In the genomic region with DNA sequence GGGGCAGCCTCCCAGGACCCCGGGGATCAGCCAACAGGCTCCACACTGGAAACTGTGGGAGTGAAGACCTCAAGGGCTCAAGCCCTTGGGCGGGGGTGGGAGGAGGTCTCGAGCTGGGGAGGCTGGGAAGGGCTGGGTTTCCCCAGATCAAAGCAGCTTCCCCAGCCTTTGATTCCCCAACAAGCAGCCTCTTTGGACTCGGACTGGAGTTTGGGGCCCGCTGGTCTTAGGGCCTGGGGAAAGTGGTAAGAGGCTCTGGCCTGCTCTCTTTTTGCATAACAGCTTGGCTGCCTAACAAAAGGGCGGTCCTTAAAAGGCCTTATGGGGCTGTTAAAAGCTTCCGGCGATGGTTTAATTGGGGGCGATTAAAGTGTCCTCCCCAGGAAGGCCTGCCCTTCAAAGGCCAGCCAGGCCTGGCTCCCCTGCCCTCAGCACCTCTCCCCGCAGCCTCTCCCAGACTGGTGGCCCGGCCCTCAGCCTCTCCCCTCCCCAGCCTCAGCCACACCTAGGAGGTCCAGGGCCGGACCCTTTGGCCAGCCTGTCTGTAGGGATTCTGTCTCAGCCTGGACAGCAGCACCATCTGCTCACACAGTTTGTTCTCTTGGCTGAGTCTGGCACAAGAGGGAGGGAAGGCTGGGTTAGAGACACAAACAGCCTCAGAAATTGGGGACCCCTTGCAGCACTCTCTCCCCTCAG, we compare ENCODE assay signal across 11 cellular contexts. TPM values are rescaled to one million over a fixed set of nuclear protein-coding genes. Genes with fewer than 3 reads are reported as not detected.
A peak's percentile ranks its signal among the peaks of the same experiment; 100 is the strongest.
DNase-seq lines count a peak whose midpoint lies in the region; ATAC-seq and TF ChIP-seq lines count a peak whose summit lies in the region.
"Had no signal": no experiment of that assay in that cellular context is flagged by ENCODE, and none has a peak within 500 bp of the region (broad histone marks: within the 10 kb centered on the region; RNA-seq: fewer than 3 reads in every experiment).

No MANE protein-coding gene starts in this region.

- H3K36me3 ChIP-seq in upper lobe of left lung (no peaks in the 10 kb centered on the region), OCI-LY7 (ENCODE audit: insufficient read depth, low read length) (no peaks in the 10 kb centered on the region)

- no peaks in the 10 kb centered on the region for H3K36me3 Mint-ChIP-seq in activated CD4-positive, alpha-beta T cell treated with anti-CD3 and anti-CD28 coated beads, Interleukin-2, amount 10 ng/mL, durations not matched to agents 24 days and 14 days (ENCODE audit: low read depth)
- no peaks in the 10 kb centered on the region for H3K36me3 Mint-ChIP-seq in dendritic cell treated with granulocyte-macrophage colony-stimulating factor and Interleukin-4, amounts not matched to agents 40 ng/mL and 50 ng/mL, for 4 days (ENCODE audit: low read depth)
- H3K36me3 Mint-ChIP-seq in mesothelial cell of epicardium = no peaks in the 10 kb centered on the region

- no peak overlapping the region for H3K4me3 ChIP-seq in upper lobe of left lung
- H3K4me3 ChIP-seq in OCI-LY7 (ENCODE audit: low read depth, low read length, poor library complexity, severe bottlenecking) = no peak overlapping the region

- no peaks in the 10 kb centered on the region for H3K27me3 Mint-ChIP-seq in activated CD4-positive, alpha-beta T cell treated with anti-CD3 and anti-CD28 coated beads, Interleukin-2, amount 10 ng/mL, durations not matched to agents 24 days and 14 days
- peaks cover 20% of the 10 kb centered on the region for H3K27me3 Mint-ChIP-seq in dendritic cell treated with granulocyte-macrophage colony-stimulating factor and Interleukin-4, amounts not matched to agents 40 ng/mL and 50 ng/mL, for 4 days
- H3K27me3 Mint-ChIP-seq in mesothelial cell of epicardium (ENCODE audit: low read depth) = no peaks in the 10 kb centered on the region

- H3K4me2 ChIP-seq in OCI-LY7 (ENCODE audit: low read length) = no peak overlapping the region

- peaks cover 32% of the 10 kb centered on the region for H3K4me1 Mint-ChIP-seq in activated CD4-positive, alpha-beta T cell treated with anti-CD3 and anti-CD28 coated beads, Interleukin-2, amount 10 ng/mL, durations not matched to agents 24 days and 14 days
- peaks cover 48% of the 10 kb centered on the region for H3K4me1 Mint-ChIP-seq in dendritic cell treated with granulocyte-macrophage colony-stimulating factor and Interleukin-4, amounts not matched to agents 40 ng/mL and 50 ng/mL, for 4 days (ENCODE audit: low read depth)
- H3K4me1 Mint-ChIP-seq in mesothelial cell of epicardium = peaks cover 4% of the 10 kb centered on the region

- no peaks in the 10 kb centered on the region for H3K79me2 ChIP-seq in OCI-LY7 (ENCODE audit: insufficient read depth, low read depth, low read length)

- no peak for TF ChIP-seq POLR2A in upper lobe of left lung (IDR thresholded peaks at IDR 0.05)

- POLR2A ChIA-PET in OCI-LY7 (lab: Charles Lee) = interaction anchor here (2.3 kb wide), 1 partner anchor 12 kb away, joined by 7 read pairs; no protein-coding TSS in a partner anchor

- H3K9me2 ChIP-seq in OCI-LY7 (ENCODE audit: insufficient read depth, low read length) = no peaks in the 10 kb centered on the region

- CTCF ChIA-PET in OCI-LY7 (lab: Charles Lee; ENCODE audit: unreplicated experiment) = no interaction called here

- 63 to 68% methylated on average over 7 to 12 of the region's 12 CpGs for WGBS in upper lobe of left lung, 2 donors

- peak overlapping the region; percentile 20 to 64 (median 54) for H3K27ac ChIP-seq in upper lobe of left lung
- H3K27ac ChIP-seq in OCI-LY7 (ENCODE audit: low read depth, low read length, poor library complexity, severe bottlenecking) = no peak overlapping the region

- H3K4me1 ChIP-seq in upper lobe of left lung (peaks cover 0 to 21% (median 11%) of the 10 kb centered on the region in 4 donors), OCI-LY7 (ENCODE audit: insufficient read depth, low read length, poor library complexity, severe bottlenecking) (no peaks in the 10 kb centered on the region)

- peak overlapping the region; percentile 2 for H3K27ac Mint-ChIP-seq in activated CD4-positive, alpha-beta T cell treated with anti-CD3 and anti-CD28 coated beads, Interleukin-2, amount 10 ng/mL, durations not matched to agents 24 days and 14 days
- H3K27ac Mint-ChIP-seq in dendritic cell treated with granulocyte-macrophage colony-stimulating factor and Interleukin-4, amounts not matched to agents 40 ng/mL and 50 ng/mL, for 4 days = peak overlapping the region; percentile 35
- H3K27ac Mint-ChIP-seq in mesothelial cell of epicardium = peak overlapping the region; percentile 1

- TF ChIP-seq CTCF in mesothelial cell of epicardium (IDR thresholded peaks at IDR 0.05; ENCODE audit: unreplicated experiment) (no peak), upper lobe of left lung (IDR thresholded peaks at IDR 0.05) (no peak), OCI-LY7 (conservative IDR thresholded peaks at IDR 0.05; ENCODE audit: low read length) (no peak)

- BruUV-seq in OCI-LY7 (replicated peaks; lab: Mats Ljungman, UMichigan) = no TSS peak

- ATAC-seq in upper lobe of left lung (ENCODE audit: low FRiP score in 2 of 2) = peak in 1 of 2 donors; percentile 34

- no peak overlapping the region for H3K4me3 Mint-ChIP-seq in activated CD4-positive, alpha-beta T cell treated with anti-CD3 and anti-CD28 coated beads, Interleukin-2, amount 10 ng/mL, durations not matched to agents 24 days and 14 days
- no peak overlapping the region for H3K4me3 Mint-ChIP-seq in dendritic cell treated with granulocyte-macrophage colony-stimulating factor and Interleukin-4, amounts not matched to agents 40 ng/mL and 50 ng/mL, for 4 days
- H3K4me3 Mint-ChIP-seq in mesothelial cell of epicardium = no peak overlapping the region

- DNase-seq in activated CD4-positive, alpha-beta T cell treated with anti-CD3 and anti-CD28 coated beads, Interleukin-2, amount 10 ng/mL, durations not matched to agents 24 days and 14 days = no peak
- no peak for DNase-seq in activated CD4-positive, alpha-beta T cell treated with anti-CD3 and anti-CD28 coated beads, Interleukin-2, amount 50 U/mL, for 48 hours
- DNase-seq in mesothelial cell of epicardium (ENCODE audit: low spot score in 2 of 2, unreplicated experiment in 2 of 2) (no peak), upper lobe of left lung (no peak), OCI-LY7 (ENCODE audit: low spot score) (no peak), HCEC 1CT (no peak)
- DNase-seq in activated CD8-positive, alpha-beta memory T cell treated with anti-CD3 and anti-CD28 coated beads, Interleukin-2, amount 50 U/mL, for 4 hours = no peak
- DNase-seq: 8988T, NCI-H1930, OCI-M1 had no signal

- intact Hi-C loops in activated CD4-positive, alpha-beta T cell treated with anti-CD3 and anti-CD28 coated beads, Interleukin-2, amount 10 ng/mL, durations not matched to agents 24 days and 14 days (cut with micrococcal nuclease) = no loop called here
- intact Hi-C loops in dendritic cell treated with granulocyte-macrophage colony-stimulating factor and Interleukin-4, amounts not matched to agents 40 ng/mL and 50 ng/mL, for 4 days (cut with micrococcal nuclease) = no loop called here
- intact Hi-C loops in OCI-LY7 (cut with micrococcal nuclease; ENCODE audit: unreplicated experiment) = no loop called here

- no peaks in the 10 kb centered on the region for H3K27me3 ChIP-seq in upper lobe of left lung

- TF ChIP-seq EP300 in upper lobe of left lung (IDR thresholded peaks at IDR 0.05) = no peak

- H4K20me1 ChIP-seq in OCI-LY7 (ENCODE audit: insufficient read depth, low read length) = no peaks in the 10 kb centered on the region

- no peak overlapping the region for H2AFZ ChIP-seq in OCI-LY7 (ENCODE audit: low read length)

- H3K9me3 ChIP-seq in upper lobe of left lung = no peaks in the 10 kb centered on the region
- H3K9me3 ChIP-seq in OCI-LY7 (ENCODE audit: low read length) = no peaks in the 10 kb centered on the region

- H3K9me3 Mint-ChIP-seq in activated CD4-positive, alpha-beta T cell treated with anti-CD3 and anti-CD28 coated beads, Interleukin-2, amount 10 ng/mL, durations not matched to agents 24 days and 14 days = no peaks in the 10 kb centered on the region
- H3K9me3 Mint-ChIP-seq in dendritic cell treated with granulocyte-macrophage colony-stimulating factor and Interleukin-4, amounts not matched to agents 40 ng/mL and 50 ng/mL, for 4 days = no peaks in the 10 kb centered on the region
- H3K9me3 Mint-ChIP-seq in mesothelial cell of epicardium = no peaks in the 10 kb centered on the region

RNA-seq across cellular contexts. Expression of gene ZFP36L2, which starts 39.6 kb away (rescaled TPM):
- total RNA-seq in activated CD4-positive, alpha-beta T cell treated with anti-CD3 and anti-CD28 coated beads, Interleukin-2, amount 10 ng/mL, durations not matched to agents 24 days and 14 days = 92.8 and 93.1 TPM in 2 replicates
- total RNA-seq in mesothelial cell of epicardium (93.6 to 100 TPM (median 98.3 TPM) in 3 replicates), upper lobe of left lung (100 to 1,000 TPM in 4 of 6 donors, 10 to 100 TPM in 2; 65.4 to 180 (median 127) TPM), OCI-LY7 (2022) (37.2 and 43.8 TPM in 2 replicates)
- total RNA-seq in OCI-LY7 (2014; rRNA removed; shearing (Covaris generic)) = 6.8 and 7.0 TPM in 2 replicates
